1 cellular context compared by ENCODE assay signal in the genomic region with DNA sequence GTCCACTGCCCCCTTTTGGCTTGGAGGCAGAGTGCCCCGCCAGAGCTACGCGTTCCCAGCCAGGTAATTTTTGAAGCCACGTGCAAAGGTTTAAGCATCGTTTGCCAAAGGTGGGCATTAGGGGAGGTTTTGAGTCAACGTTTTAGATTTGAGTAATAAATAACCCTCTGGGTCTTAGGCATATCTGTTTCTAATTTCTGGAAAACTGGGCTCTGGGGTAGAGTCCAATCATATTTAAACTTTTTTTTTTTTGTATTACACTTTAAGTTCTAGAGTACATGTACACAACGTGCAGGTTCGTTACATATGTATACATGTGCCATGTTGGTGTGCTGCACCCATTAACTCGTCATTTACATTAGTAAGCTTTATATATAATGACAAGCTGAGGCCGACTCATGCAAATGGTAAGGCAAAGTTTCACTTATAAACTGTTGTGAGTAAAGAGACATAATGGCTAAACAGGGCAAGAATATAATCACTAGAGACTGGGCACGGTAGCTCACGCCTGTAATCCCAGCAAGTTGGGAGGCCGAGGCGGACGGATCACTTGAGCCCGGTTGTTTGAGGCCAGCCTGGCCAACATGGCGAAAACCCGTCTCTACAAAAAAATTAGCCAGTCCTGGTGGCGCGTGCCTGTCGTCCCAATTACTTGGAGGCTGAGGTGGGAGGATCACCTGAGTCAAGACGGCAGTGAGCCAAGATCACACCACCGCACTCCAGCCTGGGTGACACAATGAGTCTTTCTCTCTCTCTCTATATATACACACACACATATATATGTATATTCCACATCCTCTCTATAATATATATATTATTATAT.
TF ChIP-seq lines count a peak whose summit lies in the region.

No MANE protein-coding gene starts in this region.

TF ChIP-seq in liver, 16 proteins besides CTCF, POLR2A, EP300 and RAD21 (continued from another document):
- peak; percentile 45 for TF ChIP-seq SP1 (IDR thresholded peaks at IDR 0.05)
